In genomic region chr1:217846733-217847132, GRCh38 we compare ENCODE assay signal across 22 cellular contexts.
"Had no signal": no experiment of that assay in that cellular context is flagged by ENCODE, and none has a peak within 500 bp of the region (broad histone marks: within the 10 kb centered on the region; RNA-seq: fewer than 3 reads in every experiment).

No MANE protein-coding gene starts in this region.

- FAIRE-seq: HTR-8/SVneo had no signal

- DNase-seq: Kasumi-1, MM.1S, NCI-H1092 treated with DMSO at 0.1 percent for 48 hours, NCI-H1436, NCI-H187, NCI-H2029, NCI-H2081 treated with DMSO at 0.1 percent for 48 hours, NCI-H2171, NCI-H226, NCI-H446, NCI-H510A, NCI-H524 treated with DMSO at 0.1 percent for 48 hours, NCI-H69, NCI-H774, Right ventricle myocardium superior, RPMI8226, SIG-M5 had no signal

- H3K4me1 ChIP-seq: SJSA1 had no signal

- H3K9me3 ChIP-seq: SJSA1 had no signal

- H3K4me3 ChIP-seq: SJSA1, SK-N-MC had no signal

- H3K4me2 ChIP-seq: KMS-11 had no signal

- H3K36me3 ChIP-seq: SJSA1 had no signal

- H3K27ac ChIP-seq: HL-60, KMS-11, SJSA1, SK-N-MC had no signal

- H3K27me3 ChIP-seq: SJSA1 had no signal

- H3K9ac ChIP-seq: KMS-11 had no signal
